ENCODE assay signal across 1 cellular context in the genomic region with DNA sequence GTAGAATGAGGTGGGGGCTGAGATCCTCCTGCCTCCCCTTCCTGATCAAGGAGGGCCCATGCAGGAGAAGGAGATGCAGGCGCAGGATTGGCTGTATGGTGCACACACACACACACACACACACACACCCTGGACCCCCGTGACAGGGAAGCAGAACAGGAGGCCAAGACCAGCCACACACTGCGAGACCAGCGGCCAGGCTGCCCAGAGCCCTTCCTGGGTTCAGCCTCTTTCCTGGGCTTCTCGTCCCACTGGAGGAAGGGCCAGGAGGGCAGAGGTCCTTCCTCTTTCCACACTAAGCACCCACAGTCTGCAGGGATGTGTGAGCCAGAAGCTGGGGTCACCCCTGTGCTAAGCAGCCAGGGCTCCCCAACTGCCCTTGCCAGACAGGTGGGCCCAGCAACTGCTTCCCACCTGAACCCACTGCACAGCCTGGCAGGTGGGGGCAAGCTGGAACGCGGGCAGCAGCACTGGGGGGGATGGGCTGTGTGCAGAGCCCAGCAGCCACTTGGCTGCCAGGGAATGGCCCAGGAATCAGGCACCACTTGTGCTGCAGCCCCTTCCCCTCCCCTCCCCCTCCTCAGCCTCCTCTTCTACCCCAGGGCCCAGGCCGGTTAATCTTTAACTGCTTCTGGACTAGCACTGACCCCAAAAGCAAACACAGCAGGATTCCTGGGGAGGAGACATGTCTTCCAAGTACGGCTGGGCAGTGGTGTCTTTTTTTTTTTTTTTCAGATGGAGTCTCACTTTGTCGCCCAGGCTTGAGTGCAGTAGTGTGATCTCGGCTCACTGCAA.
TF ChIP-seq lines count a peak whose summit lies in the region.

No MANE protein-coding gene starts in this region.

TF ChIP-seq in HepG2, 621 proteins besides CTCF, POLR2A, EP300 and RAD21 (continued from another document and continues in another):
- TF ChIP-seq, protein P1, sequence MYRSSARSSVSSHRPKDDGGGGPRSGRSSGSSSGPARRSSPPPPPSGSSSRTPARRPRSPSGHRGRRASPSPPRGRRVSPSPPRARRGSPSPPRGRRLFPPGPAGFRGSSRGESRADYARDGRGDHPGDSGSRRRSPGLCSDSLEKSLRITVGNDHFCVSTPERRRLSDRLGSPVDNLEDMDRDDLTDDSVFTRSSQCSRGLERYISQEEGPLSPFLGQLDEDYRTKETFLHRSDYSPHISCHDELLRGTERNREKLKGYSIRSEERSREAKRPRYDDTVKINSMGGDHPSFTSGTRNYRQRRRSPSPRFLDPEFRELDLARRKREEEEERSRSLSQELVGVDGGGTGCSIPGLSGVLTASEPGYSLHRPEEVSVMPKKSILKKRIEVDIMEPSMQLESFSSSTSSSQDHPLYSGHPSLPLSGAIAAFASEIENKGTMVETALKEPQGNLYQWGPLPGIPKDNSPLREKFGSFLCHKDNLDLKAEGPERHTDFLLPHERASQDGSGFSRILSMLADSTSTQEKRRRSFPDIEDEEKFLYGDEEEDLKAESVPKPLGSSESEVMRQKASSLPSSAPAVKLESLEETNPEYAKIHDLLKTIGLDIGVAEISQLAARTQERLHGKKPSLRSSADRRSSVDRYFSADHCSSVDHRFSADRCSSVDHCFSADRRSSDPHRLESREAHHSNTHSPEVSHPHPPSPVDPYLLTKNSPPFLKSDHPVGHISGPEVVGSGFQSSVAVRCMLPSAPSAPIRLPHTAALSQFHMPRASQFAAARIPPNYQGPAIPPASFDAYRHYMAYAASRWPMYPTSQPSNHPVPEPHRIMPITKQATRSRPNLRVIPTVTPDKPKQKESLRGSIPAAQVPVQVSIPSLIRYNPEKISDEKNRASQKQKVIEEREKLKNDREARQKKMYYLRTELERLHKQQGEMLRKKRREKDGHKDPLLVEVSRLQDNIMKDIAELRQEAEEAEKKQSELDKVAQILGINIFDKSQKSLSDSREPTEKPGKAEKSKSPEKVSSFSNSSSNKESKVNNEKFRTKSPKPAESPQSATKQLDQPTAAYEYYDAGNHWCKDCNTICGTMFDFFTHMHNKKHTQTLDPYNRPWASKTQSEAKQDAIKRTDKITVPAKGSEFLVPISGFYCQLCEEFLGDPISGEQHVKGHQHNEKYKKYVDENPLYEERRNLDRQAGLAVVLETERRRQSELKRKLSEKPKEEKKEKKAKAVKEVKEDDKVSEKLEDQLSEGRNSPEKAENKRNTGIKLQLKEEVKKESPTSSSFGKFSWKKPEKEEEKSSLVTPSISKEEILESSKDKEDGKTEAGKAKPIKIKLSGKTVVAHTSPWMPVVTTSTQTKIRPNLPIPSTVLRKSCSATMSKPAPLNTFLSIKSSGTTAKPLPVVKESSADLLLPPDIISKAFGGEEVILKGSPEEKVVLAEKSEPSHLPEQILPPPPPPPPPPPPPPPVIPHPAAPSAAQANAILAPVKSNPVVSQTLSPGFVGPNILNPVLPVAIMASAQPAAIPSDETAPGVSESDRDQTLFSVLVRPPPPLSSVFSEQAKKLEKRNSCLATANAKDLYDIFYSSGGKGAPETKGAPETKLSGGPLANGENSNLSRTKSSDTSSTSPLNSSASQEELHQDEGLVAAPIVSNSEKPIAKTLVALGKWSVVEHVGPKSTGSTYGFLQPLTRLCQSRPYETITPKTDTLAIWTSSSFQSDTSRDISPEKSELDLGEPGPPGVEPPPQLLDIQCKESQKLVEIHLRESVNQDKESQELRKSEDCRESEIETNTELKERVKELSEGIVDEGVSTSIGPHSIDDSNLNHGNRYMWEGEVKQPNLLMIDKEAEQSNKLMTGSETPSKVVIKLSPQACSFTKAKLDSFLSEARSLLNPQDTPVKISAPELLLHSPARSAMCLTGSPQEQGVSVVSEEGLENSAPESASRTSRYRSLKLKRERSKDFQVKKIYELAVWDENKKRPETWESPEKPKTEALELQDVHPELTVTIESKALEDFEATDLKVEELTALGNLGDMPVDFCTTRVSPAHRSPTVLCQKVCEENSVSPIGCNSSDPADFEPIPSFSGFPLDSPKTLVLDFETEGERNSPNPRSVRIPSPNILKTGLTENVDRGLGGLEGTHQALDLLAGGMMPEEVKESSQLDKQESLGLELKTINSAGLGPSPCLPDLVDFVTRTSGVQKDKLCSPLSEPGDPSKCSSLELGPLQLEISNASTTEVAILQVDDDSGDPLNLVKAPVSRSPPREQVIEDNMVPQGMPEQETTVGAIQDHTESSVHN (CRISPR knock-in tag; IDR thresholded peaks at IDR 0.05), result no peak
- TF ChIP-seq HIVEP1 (CRISPR knock-in tag; IDR thresholded peaks at IDR 0.05), result no peak
- TF ChIP-seq, protein P2, sequence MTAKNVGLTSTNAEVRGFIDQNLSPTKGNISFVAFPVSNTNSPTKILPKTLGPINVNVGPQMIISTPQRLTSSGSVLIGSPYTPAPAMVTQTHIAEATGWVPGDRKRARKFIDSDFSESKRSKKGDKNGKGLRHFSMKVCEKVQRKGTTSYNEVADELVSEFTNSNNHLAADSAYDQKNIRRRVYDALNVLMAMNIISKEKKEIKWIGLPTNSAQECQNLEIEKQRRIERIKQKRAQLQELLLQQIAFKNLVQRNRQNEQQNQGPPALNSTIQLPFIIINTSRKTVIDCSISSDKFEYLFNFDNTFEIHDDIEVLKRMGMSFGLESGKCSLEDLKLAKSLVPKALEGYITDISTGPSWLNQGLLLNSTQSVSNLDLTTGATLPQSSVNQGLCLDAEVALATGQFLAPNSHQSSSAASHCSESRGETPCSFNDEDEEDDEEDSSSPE (CRISPR knock-in tag; IDR thresholded peaks at IDR 0.05), result no peak
- TF ChIP-seq, protein P3, sequence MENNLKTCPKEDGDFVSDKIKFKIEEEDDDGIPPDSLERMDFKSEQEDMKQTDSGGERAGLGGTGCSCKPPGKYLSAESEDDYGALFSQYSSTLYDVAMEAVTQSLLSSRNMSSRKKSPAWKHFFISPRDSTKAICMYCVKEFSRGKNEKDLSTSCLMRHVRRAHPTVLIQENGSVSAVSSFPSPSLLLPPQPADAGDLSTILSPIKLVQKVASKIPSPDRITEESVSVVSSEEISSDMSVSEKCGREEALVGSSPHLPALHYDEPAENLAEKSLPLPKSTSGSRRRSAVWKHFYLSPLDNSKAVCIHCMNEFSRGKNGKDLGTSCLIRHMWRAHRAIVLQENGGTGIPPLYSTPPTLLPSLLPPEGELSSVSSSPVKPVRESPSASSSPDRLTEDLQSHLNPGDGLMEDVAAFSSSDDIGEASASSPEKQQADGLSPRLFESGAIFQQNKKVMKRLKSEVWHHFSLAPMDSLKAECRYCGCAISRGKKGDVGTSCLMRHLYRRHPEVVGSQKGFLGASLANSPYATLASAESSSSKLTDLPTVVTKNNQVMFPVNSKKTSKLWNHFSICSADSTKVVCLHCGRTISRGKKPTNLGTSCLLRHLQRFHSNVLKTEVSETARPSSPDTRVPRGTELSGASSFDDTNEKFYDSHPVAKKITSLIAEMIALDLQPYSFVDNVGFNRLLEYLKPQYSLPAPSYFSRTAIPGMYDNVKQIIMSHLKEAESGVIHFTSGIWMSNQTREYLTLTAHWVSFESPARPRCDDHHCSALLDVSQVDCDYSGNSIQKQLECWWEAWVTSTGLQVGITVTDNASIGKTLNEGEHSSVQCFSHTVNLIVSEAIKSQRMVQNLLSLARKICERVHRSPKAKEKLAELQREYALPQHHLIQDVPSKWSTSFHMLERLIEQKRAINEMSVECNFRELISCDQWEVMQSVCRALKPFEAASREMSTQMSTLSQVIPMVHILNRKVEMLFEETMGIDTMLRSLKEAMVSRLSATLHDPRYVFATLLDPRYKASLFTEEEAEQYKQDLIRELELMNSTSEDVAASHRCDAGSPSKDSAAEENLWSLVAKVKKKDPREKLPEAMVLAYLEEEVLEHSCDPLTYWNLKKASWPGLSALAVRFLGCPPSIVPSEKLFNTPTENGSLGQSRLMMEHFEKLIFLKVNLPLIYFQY (CRISPR knock-in tag; IDR thresholded peaks at IDR 0.05; ENCODE audit: borderline replicate concordance), result no peak
- no peak for TF ChIP-seq HDAC6 (IDR thresholded peaks at IDR 0.05; ENCODE audit: low read depth, low read length)
- TF ChIP-seq ZNF75D (CRISPR knock-in tag; IDR thresholded peaks at IDR 0.05; ENCODE audit: borderline replicate concordance), result no peak
- 0 out of 2 replicates have a peak, but pooled peaks have one; percentile 77 for TF ChIP-seq NFE2L1 (CRISPR knock-in tag; IDR thresholded peaks at IDR 0.05; ENCODE audit: borderline replicate concordance)
- TF ChIP-seq XBP1 (CRISPR knock-in tag; IDR thresholded peaks at IDR 0.05), result no peak
- TF ChIP-seq GTF3A (CRISPR knock-in tag; conservative IDR thresholded peaks at IDR 0.05), result 0 out of 2 replicates have a peak, but pooled peaks have one; percentile 71
- TF ChIP-seq CBX2 (IDR thresholded peaks at IDR 0.05; ENCODE audit: low read depth, low read length), result no peak
- no peak for TF ChIP-seq CBX2 (CRISPR knock-in tag; IDR thresholded peaks at IDR 0.05; ENCODE audit: low read depth)
- TF ChIP-seq GABPA (IDR thresholded peaks at IDR 0.05; ENCODE audit: low read depth, low read length), result no peak
- no peak for TF ChIP-seq GABPA (CRISPR knock-in tag; IDR thresholded peaks at IDR 0.05; ENCODE audit: low read depth)
- no peak for TF ChIP-seq ZNF660 (CRISPR knock-in tag; IDR thresholded peaks at IDR 0.05; ENCODE audit: borderline replicate concordance, low read depth)
- TF ChIP-seq GFI1 (CRISPR knock-in tag; IDR thresholded peaks at IDR 0.05; ENCODE audit: borderline replicate concordance), result peak; percentile 79
- no peak for TF ChIP-seq ZNF430 (CRISPR knock-in tag; IDR thresholded peaks at IDR 0.05)
- TF ChIP-seq AGO2 (optimal IDR thresholded peaks at IDR 0.05; ENCODE audit: low read depth, low read length), result peak; percentile 96
- TF ChIP-seq ZNF549 (CRISPR knock-in tag; IDR thresholded peaks at IDR 0.05), result no peak
- no peak; the same call in 1 of the 2 replicates for TF ChIP-seq ZNF235 (CRISPR knock-in tag; IDR thresholded peaks at IDR 0.05; ENCODE audit: borderline replicate concordance)
- TF ChIP-seq, protein P4, sequence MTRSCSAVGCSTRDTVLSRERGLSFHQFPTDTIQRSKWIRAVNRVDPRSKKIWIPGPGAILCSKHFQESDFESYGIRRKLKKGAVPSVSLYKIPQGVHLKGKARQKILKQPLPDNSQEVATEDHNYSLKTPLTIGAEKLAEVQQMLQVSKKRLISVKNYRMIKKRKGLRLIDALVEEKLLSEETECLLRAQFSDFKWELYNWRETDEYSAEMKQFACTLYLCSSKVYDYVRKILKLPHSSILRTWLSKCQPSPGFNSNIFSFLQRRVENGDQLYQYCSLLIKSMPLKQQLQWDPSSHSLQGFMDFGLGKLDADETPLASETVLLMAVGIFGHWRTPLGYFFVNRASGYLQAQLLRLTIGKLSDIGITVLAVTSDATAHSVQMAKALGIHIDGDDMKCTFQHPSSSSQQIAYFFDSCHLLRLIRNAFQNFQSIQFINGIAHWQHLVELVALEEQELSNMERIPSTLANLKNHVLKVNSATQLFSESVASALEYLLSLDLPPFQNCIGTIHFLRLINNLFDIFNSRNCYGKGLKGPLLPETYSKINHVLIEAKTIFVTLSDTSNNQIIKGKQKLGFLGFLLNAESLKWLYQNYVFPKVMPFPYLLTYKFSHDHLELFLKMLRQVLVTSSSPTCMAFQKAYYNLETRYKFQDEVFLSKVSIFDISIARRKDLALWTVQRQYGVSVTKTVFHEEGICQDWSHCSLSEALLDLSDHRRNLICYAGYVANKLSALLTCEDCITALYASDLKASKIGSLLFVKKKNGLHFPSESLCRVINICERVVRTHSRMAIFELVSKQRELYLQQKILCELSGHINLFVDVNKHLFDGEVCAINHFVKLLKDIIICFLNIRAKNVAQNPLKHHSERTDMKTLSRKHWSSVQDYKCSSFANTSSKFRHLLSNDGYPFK (CRISPR knock-in tag; IDR thresholded peaks at IDR 0.05; ENCODE audit: borderline replicate concordance), result no peak; the same call in none of the 2 replicates
- TF ChIP-seq NONO (IDR thresholded peaks at IDR 0.05), result no peak
- 0 out of 2 replicates have a peak, but pooled peaks have one; percentile 48 for TF ChIP-seq NONO (CRISPR knock-in tag; conservative IDR thresholded peaks at IDR 0.05)
- TF ChIP-seq, protein P5, sequence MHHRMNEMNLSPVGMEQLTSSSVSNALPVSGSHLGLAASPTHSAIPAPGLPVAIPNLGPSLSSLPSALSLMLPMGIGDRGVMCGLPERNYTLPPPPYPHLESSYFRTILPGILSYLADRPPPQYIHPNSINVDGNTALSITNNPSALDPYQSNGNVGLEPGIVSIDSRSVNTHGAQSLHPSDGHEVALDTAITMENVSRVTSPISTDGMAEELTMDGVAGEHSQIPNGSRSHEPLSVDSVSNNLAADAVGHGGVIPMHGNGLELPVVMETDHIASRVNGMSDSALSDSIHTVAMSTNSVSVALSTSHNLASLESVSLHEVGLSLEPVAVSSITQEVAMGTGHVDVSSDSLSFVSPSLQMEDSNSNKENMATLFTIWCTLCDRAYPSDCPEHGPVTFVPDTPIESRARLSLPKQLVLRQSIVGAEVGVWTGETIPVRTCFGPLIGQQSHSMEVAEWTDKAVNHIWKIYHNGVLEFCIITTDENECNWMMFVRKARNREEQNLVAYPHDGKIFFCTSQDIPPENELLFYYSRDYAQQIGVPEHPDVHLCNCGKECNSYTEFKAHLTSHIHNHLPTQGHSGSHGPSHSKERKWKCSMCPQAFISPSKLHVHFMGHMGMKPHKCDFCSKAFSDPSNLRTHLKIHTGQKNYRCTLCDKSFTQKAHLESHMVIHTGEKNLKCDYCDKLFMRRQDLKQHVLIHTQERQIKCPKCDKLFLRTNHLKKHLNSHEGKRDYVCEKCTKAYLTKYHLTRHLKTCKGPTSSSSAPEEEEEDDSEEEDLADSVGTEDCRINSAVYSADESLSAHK (CRISPR knock-in tag; IDR thresholded peaks at IDR 0.05; ENCODE audit: borderline replicate concordance), result no peak
- TF ChIP-seq SCMH1 (CRISPR knock-in tag; IDR thresholded peaks at IDR 0.05; ENCODE audit: borderline replicate concordance), result no peak
- TF ChIP-seq ASH2L (IDR thresholded peaks at IDR 0.05; ENCODE audit: insufficient read length, low read depth, low read length), result peak; percentile 76
- no peak for TF ChIP-seq KAT7 (CRISPR knock-in tag; IDR thresholded peaks at IDR 0.05; ENCODE audit: borderline replicate concordance)
- TF ChIP-seq, protein P6, sequence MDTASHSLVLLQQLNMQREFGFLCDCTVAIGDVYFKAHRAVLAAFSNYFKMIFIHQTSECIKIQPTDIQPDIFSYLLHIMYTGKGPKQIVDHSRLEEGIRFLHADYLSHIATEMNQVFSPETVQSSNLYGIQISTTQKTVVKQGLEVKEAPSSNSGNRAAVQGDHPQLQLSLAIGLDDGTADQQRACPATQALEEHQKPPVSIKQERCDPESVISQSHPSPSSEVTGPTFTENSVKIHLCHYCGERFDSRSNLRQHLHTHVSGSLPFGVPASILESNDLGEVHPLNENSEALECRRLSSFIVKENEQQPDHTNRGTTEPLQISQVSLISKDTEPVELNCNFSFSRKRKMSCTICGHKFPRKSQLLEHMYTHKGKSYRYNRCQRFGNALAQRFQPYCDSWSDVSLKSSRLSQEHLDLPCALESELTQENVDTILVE (CRISPR knock-in tag; IDR thresholded peaks at IDR 0.05), result peak; percentile 56; the same call in 1 of the 2 replicates
- peak; percentile 66; the same call in 1 of the 2 replicates for TF ChIP-seq ZNF543 (CRISPR knock-in tag; IDR thresholded peaks at IDR 0.05)
- no peak for TF ChIP-seq NCOA1 (CRISPR knock-in tag; IDR thresholded peaks at IDR 0.05)
- TF ChIP-seq ZC3H4 (CRISPR knock-in tag; IDR thresholded peaks at IDR 0.05; ENCODE audit: borderline replicate concordance), result no peak
- no peak for TF ChIP-seq PHF21A (CRISPR knock-in tag; IDR thresholded peaks at IDR 0.05)
- TF ChIP-seq ZNF777 (CRISPR knock-in tag; IDR thresholded peaks at IDR 0.05), result no peak
- TF ChIP-seq TBX3 (IDR thresholded peaks at IDR 0.05; ENCODE audit: borderline replicate concordance), result no peak
- TF ChIP-seq, protein P7, sequence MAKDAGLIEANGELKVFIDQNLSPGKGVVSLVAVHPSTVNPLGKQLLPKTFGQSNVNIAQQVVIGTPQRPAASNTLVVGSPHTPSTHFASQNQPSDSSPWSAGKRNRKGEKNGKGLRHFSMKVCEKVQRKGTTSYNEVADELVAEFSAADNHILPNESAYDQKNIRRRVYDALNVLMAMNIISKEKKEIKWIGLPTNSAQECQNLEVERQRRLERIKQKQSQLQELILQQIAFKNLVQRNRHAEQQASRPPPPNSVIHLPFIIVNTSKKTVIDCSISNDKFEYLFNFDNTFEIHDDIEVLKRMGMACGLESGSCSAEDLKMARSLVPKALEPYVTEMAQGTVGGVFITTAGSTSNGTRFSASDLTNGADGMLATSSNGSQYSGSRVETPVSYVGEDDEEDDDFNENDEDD (CRISPR knock-in tag; IDR thresholded peaks at IDR 0.05; ENCODE audit: borderline replicate concordance), result peak; percentile 10
